ENCODE assay signal across 7 cellular contexts in the genomic region with DNA sequence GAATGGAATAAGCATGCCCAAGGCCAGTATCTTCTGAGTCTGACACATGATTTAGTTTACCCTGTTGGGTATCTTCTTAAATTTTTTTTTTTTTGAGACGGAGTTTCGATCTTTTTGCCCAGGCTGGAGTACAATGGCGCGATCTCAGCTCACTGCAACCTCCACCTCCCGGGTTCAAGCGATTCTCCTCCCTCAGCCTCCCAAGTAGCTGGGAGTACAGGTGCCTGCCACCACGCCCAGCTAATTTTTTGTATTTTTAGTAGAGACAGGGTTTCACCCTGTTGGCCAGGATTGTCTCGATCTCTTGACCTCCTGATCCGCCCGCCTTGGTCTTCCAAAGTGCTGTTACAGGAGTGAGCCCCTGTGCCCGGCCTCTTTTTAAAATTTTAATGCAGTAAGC. TPM values are rescaled to one million over a fixed set of nuclear protein-coding genes. Genes with fewer than 3 reads are reported as not detected.
A peak's percentile ranks its signal among the peaks of the same experiment; 100 is the strongest.
DNase-seq lines count a peak whose midpoint lies in the region; ATAC-seq, FAIRE-seq and TF ChIP-seq lines count a peak whose summit lies in the region.
"Not testable (repeated sequence)": the region's sequence is repeated elsewhere in the genome, so short reads cannot be mapped to it uniquely, and the experiment has no call there.

No MANE protein-coding gene starts in this region.

- H3K4me3 ChIP-seq in GM12865 (ENCODE audit: low read depth, low read length) (peak overlapping the region; percentile 83), NT2/D1 (ENCODE audit: insufficient read length, low read depth) (peak overlapping the region; percentile 92), K562 (peak overlapping the region; percentile 97), esophagus muscularis mucosa (peak overlapping the region in 1 of 4 donors; percentile 73), mesenchymal stem cell (ENCODE audit: insufficient read depth in 1 of 2, low read depth in 1 of 2, low read length in 2 of 2) (peak overlapping the region in 1 of 2 experiments; percentile 97)
- H3K4me3 ChIP-seq in sigmoid colon = not testable (repeated sequence)

- not testable (repeated sequence) for H3K79me1 ChIP-seq in mesenchymal stem cell (replicated peaks; ENCODE audit: low read length, poor library complexity, severe bottlenecking)

- H3K4me1 Mint-ChIP-seq in activated CD4-positive, alpha-beta T cell treated with anti-CD3 and anti-CD28 coated beads, Interleukin-2, amount 10 ng/mL, durations not matched to agents 7 days and 5 days = peaks cover 43% of the 10 kb centered on the region

- peaks cover 16% of the 10 kb centered on the region for H4K20me1 ChIP-seq in K562 (replicated peaks; ENCODE audit: control insufficient read depth, insufficient read depth, low read length)

- DNase-seq in GM12865 (ENCODE audit: low read depth); NT2/D1 (ENCODE audit: low read depth, low spot score); activated CD4-positive, alpha-beta T cell treated with anti-CD3 and anti-CD28 coated beads, Interleukin-2, amount 10 ng/mL, durations not matched to agents 7 days and 5 days; K562 (ENCODE audit: extremely low read depth in 1 of 4, low spot score in 3 of 4); esophagus muscularis mucosa (ENCODE audit: extremely low spot score); mesenchymal stem cell; sigmoid colon: not testable (repeated sequence)

- not testable (repeated sequence) for H3K27ac Mint-ChIP-seq in activated CD4-positive, alpha-beta T cell treated with anti-CD3 and anti-CD28 coated beads, Interleukin-2, amount 10 ng/mL, durations not matched to agents 7 days and 5 days

- not testable (repeated sequence) for BruUV-seq in K562 (replicated peaks; lab: Mats Ljungman, UMichigan)

- not testable (repeated sequence) for H3K27me3 ChIP-seq in NT2/D1 (ENCODE audit: insufficient read depth, insufficient read length); K562 (ENCODE audit: control insufficient read depth in 2 of 2, insufficient read depth in 2 of 2, low read length in 2 of 2); esophagus muscularis mucosa; mesenchymal stem cell (ENCODE audit: control insufficient read depth in 1 of 2, insufficient read depth in 1 of 2, low read length in 2 of 2); sigmoid colon

- intact Hi-C loops in K562 (cut with micrococcal nuclease) = not testable (repeated sequence)
- intact Hi-C loops in esophagus muscularis mucosa (cut with DNase I) = loop anchor here (5.0 kb wide), 2 partner anchors 57 to 303 kb away; a partner anchor contains a TSS
- intact Hi-C loops in sigmoid colon (cut with DNase I) = loop anchor here (5.0 to 10.0 kb wide), 4 partner anchors 280 to 1017 kb away; a partner anchor contains a TSS

- not testable (repeated sequence) for H2AK5ac ChIP-seq in mesenchymal stem cell (ENCODE audit: low read length, severe bottlenecking)

- not testable (repeated sequence) for H3K9me3 Mint-ChIP-seq in activated CD4-positive, alpha-beta T cell treated with anti-CD3 and anti-CD28 coated beads, Interleukin-2, amount 10 ng/mL, durations not matched to agents 7 days and 5 days

- H3K27me3 Mint-ChIP-seq in activated CD4-positive, alpha-beta T cell treated with anti-CD3 and anti-CD28 coated beads, Interleukin-2, amount 10 ng/mL, durations not matched to agents 7 days and 5 days = not testable (repeated sequence)

- not testable (repeated sequence) for H4K8ac ChIP-seq in mesenchymal stem cell (ENCODE audit: low read length)

- H4K91ac ChIP-seq in mesenchymal stem cell (ENCODE audit: low read length) = not testable (repeated sequence)

- not testable (repeated sequence) for FAIRE-seq in K562 (lab: Jason Lieb, UNC)

- not testable (repeated sequence) for H3K18ac ChIP-seq in mesenchymal stem cell (ENCODE audit: low read depth in 1 of 2, low read length in 2 of 2)

- not testable (repeated sequence) for H2AFZ ChIP-seq in K562 (ENCODE audit: low read depth, low read length); mesenchymal stem cell (ENCODE audit: low read depth, low read length)

- POLR2A ChIA-PET in activated CD4-positive, alpha-beta T cell treated with anti-CD3 and anti-CD28 coated beads, Interleukin-2, amount 10 ng/mL, durations not matched to agents 7 days and 5 days (lab: Charles Lee) = not testable (repeated sequence)
- POLR2A ChIA-PET in K562 (lab: Yijun Ruan, JAX) = interaction anchor here (1.7 to 4.6 kb wide), 3 partner anchors 9 to 22 kb away, joined by 7 to 30 read pairs (median 10); no protein-coding TSS in a partner anchor

- CTCF ChIA-PET in activated CD4-positive, alpha-beta T cell treated with anti-CD3 and anti-CD28 coated beads, Interleukin-2, amount 10 ng/mL, durations not matched to agents 7 days and 5 days (lab: Charles Lee) = interaction anchor here (1.0 kb wide), 1 partner anchor 52 kb away, joined by 3 read pairs; no protein-coding TSS in a partner anchor
- CTCF ChIA-PET in K562 (lab: Yijun Ruan, JAX; ENCODE audit: low intra/inter-chr PET ratio) = interaction anchor here (1.0 kb wide), 1 partner anchor 15 kb away, joined by 5 read pairs; no protein-coding TSS in a partner anchor

- H2BK120ac ChIP-seq in mesenchymal stem cell (ENCODE audit: low read depth, low read length) = not testable (repeated sequence)

- not testable (repeated sequence) for H2BK12ac ChIP-seq in mesenchymal stem cell (ENCODE audit: low read length in 2 of 2)

- not testable (repeated sequence) for ATAC-seq in K562

- not testable (repeated sequence) for TF ChIP-seq CTCF in GM12865 (IDR thresholded peaks at IDR 0.05; ENCODE audit: insufficient read depth, low read depth, low read length, missing control alignments); K562 (IDR thresholded peaks at IDR 0.05 in 2 of 3, conservative IDR thresholded peaks at IDR 0.05 in 1 of 3; ENCODE audit: insufficient read depth in 2 of 3, low read depth in 1 of 3, low read length in 3 of 3); esophagus muscularis mucosa (IDR thresholded peaks at IDR 0.05); sigmoid colon (IDR thresholded peaks at IDR 0.05)

- H3K36me3 Mint-ChIP-seq in activated CD4-positive, alpha-beta T cell treated with anti-CD3 and anti-CD28 coated beads, Interleukin-2, amount 10 ng/mL, durations not matched to agents 7 days and 5 days (ENCODE audit: low read depth) = peaks cover 34% of the 10 kb centered on the region

- not testable (repeated sequence) for H2BK15ac ChIP-seq in mesenchymal stem cell (ENCODE audit: low read depth, poor library complexity, severe bottlenecking)

- in situ Hi-C loops in K562 (cut with MboI) = not testable (repeated sequence)

- peak overlapping the region; percentile 82 for H3K4me2 ChIP-seq in K562 (ENCODE audit: insufficient read depth, low read length)
- H3K4me2 ChIP-seq in mesenchymal stem cell (ENCODE audit: low read length, poor library complexity, severe bottlenecking) = peak overlapping the region; percentile 31

- H3K23ac ChIP-seq in mesenchymal stem cell (ENCODE audit: low read length in 2 of 2) = not testable (repeated sequence)

- TF ChIP-seq POLR2A in K562 (conservative IDR thresholded peaks at IDR 0.05); esophagus muscularis mucosa (IDR thresholded peaks at IDR 0.05; ENCODE audit: low read depth); sigmoid colon (IDR thresholded peaks at IDR 0.05): not testable (repeated sequence)

- H3K36me3 ChIP-seq in NT2/D1 (ENCODE audit: insufficient read depth, insufficient read length, low read length) = peaks cover 38% of the 10 kb centered on the region
- H3K36me3 ChIP-seq in K562 (ENCODE audit: control insufficient read depth, insufficient read depth, low read length) = peaks cover 58% of the 10 kb centered on the region
- H3K36me3 ChIP-seq in esophagus muscularis mucosa = not testable (repeated sequence)
- peaks cover 6 to 41% of the 10 kb centered on the region in 2 experiments for H3K36me3 ChIP-seq in mesenchymal stem cell (ENCODE audit: control insufficient read depth in 1 of 2, insufficient read depth in 2 of 2, low read depth in 1 of 2, low read length in 2 of 2)
- H3K36me3 ChIP-seq in sigmoid colon = peaks cover 0 to 13% (median 0%) of the 10 kb centered on the region in 4 donors

- H3K9ac ChIP-seq in NT2/D1 (ENCODE audit: insufficient read length, low read depth) = not testable (repeated sequence)
- H3K9ac ChIP-seq in K562 (ENCODE audit: insufficient read depth in 1 of 2, low read depth in 2 of 2, low read length in 2 of 2) (peak overlapping the region; percentile 37 to 93; a peak in 2 of 4 replicates), mesenchymal stem cell (ENCODE audit: low read length) (peak overlapping the region; percentile 99)

- H3K79me2 ChIP-seq in K562 (ENCODE audit: control insufficient read depth, insufficient read depth, low read length) = peaks cover 83% of the 10 kb centered on the region

- H3K4ac ChIP-seq in mesenchymal stem cell (ENCODE audit: low read depth in 1 of 2, low read length in 2 of 2) = not testable (repeated sequence)

- TF ChIP-seq RAD21 in K562 (CRISPR knock-in tag; conservative IDR thresholded peaks at IDR 0.05 in 1 of 2, IDR thresholded peaks at IDR 0.05 in 1 of 2) = not testable (repeated sequence)

- H3K4me1 ChIP-seq in NT2/D1 (ENCODE audit: insufficient read depth, insufficient read length); mesenchymal stem cell (ENCODE audit: control insufficient read depth, insufficient read depth, low read depth, low read length): not testable (repeated sequence)
- H3K4me1 ChIP-seq in K562 (replicated peaks in 1 of 2; ENCODE audit: control insufficient read depth in 2 of 2, insufficient read depth in 2 of 2, low read length in 2 of 2) = peaks cover 11 to 30% of the 10 kb centered on the region in 2 experiments
- peaks cover 52 to 68% (median 67%) of the 10 kb centered on the region in 4 donors for H3K4me1 ChIP-seq in esophagus muscularis mucosa
- H3K4me1 ChIP-seq in sigmoid colon = peaks cover 0 to 63% (median 58%) of the 10 kb centered on the region in 4 donors

- WGBS in K562 (ENCODE audit: insufficient coverage, low coverage, missing lambda C conversion rate) = 28% methylated on average over 11 of the region's 11 CpGs
- WGBS in esophagus muscularis mucosa = 87% methylated on average over 11 of the region's 11 CpGs
- WGBS in mesenchymal stem cell = 93% methylated on average over 10 of the region's 11 CpGs
- WGBS in sigmoid colon, 2 donors = 74 to 80% methylated on average over 11 of the region's 11 CpGs

- H3K27ac ChIP-seq in K562 (ENCODE audit: extremely low read depth, low read depth, low read length); mesenchymal stem cell (ENCODE audit: low read length, poor library complexity, severe bottlenecking): not testable (repeated sequence)
- H3K27ac ChIP-seq in esophagus muscularis mucosa (replicated peaks in 1 of 4) (peak overlapping the region; percentile 94 to 99 (median 97)), sigmoid colon (peak overlapping the region; percentile 98 to 99 (median 98))

- H3K9me3 ChIP-seq in NT2/D1 (ENCODE audit: insufficient read depth, low read length); K562 (replicated peaks; ENCODE audit: control insufficient read depth, insufficient read depth, low read depth, low read length); esophagus muscularis mucosa; mesenchymal stem cell (ENCODE audit: control insufficient read depth, low read length); sigmoid colon: not testable (repeated sequence)

- H3K14ac ChIP-seq in mesenchymal stem cell (ENCODE audit: low read length in 2 of 2) = not testable (repeated sequence)

- peak overlapping the region; percentile 98 for H3K4me3 Mint-ChIP-seq in activated CD4-positive, alpha-beta T cell treated with anti-CD3 and anti-CD28 coated beads, Interleukin-2, amount 10 ng/mL, durations not matched to agents 7 days and 5 days

- H3K9me1 ChIP-seq in K562 (ENCODE audit: control insufficient read depth, insufficient read depth, low read length) = not testable (repeated sequence)

- not testable (repeated sequence) for TF ChIP-seq EP300 in K562 (IDR thresholded peaks at IDR 0.05; ENCODE audit: low read length); esophagus muscularis mucosa (IDR thresholded peaks at IDR 0.05); sigmoid colon (IDR thresholded peaks at IDR 0.05)

- H2BK5ac ChIP-seq in mesenchymal stem cell (ENCODE audit: low read depth, low read length, poor library complexity, severe bottlenecking) = not testable (repeated sequence)

RNA-seq across cellular contexts. Expression of a gene that starts 2.8 kb away (rescaled TPM):
- total RNA-seq in activated CD4-positive, alpha-beta T cell treated with anti-CD3 and anti-CD28 coated beads, Interleukin-2, amount 10 ng/mL, durations not matched to agents 7 days and 5 days = 100 to 1,000 TPM; 202 to 221 TPM
- total RNA-seq in K562 (2011; cell fraction: chromatin; rRNA removed; ENCODE audit: low replicate concordance) = 130 and 461 TPM in 2 replicates
- total RNA-seq in K562 (2011; cell fraction: nucleolus; rRNA removed) = 84.2 and 92.2 TPM in 2 replicates
- 188 and 293 TPM in 2 replicates for total RNA-seq in K562 (2011; cell fraction: nucleoplasm; rRNA removed)
- total RNA-seq in K562 (2014; rRNA removed) = 216 and 244 TPM in 2 replicates
- 226 and 247 TPM in 2 replicates for total RNA-seq in K562 (2014; rRNA removed; fragmentation: Illumina TruSeq; extraction: Trizol)
- total RNA-seq in K562 (2015; rRNA removed; fragmentation: Illumina TruSeq; extraction: Trizol) = 237 and 246 TPM in 2 replicates
- 252 and 263 TPM in 2 replicates for total RNA-seq in K562 (2021)
- polyA plus RNA-seq in K562 (2011; rRNA removed) = 255 and 269 TPM in 2 replicates
- 244 and 252 TPM in 2 replicates for polyA plus RNA-seq in K562 (2011; cell fraction: cytosol; rRNA removed)
- 170 and 222 TPM in 2 replicates for polyA plus RNA-seq in K562 (2011; cell fraction: nucleus; rRNA removed)
- 154 and 186 TPM in 2 replicates for polyA plus RNA-seq in K562 (2012)
- polyA plus RNA-seq in K562 (2014; fragmentation: Illumina TruSeq; extraction: Trizol) = 235 and 271 TPM in 2 replicates
- 10 to 100 TPM; 49.6 to 51.8 TPM for polyA plus RNA-seq in K562 (2014; fragmentation: Nextera tagmentation; extraction: Ambion mirVana)
- polyA plus RNA-seq in K562 (2014; rRNA removed) = 181 and 188 TPM in 2 replicates
- 519 and 530 TPM in 2 replicates for polyA minus RNA-seq in K562 (2011; rRNA and poly(A)+ RNA removed)
- polyA minus RNA-seq in K562 (2011; cell fraction: cytosol; rRNA and poly(A)+ RNA removed) = 168 and 225 TPM in 2 replicates
- polyA minus RNA-seq in K562 (2011; cell fraction: nucleus; rRNA and poly(A)+ RNA removed) = 89.8 and 158 TPM in 2 replicates
- total RNA-seq in esophagus muscularis mucosa = 100 to 1,000 TPM in 3 of 4 donors, 10 to 100 TPM in 1; 99.9 to 152 (median 103) TPM
- polyA plus RNA-seq in mesenchymal stem cell (2013, experiment 1 of 2) = 155 TPM
- polyA plus RNA-seq in mesenchymal stem cell (2013, experiment 2 of 2) = 154 TPM
- 100 to 1,000 TPM; 107 to 118 (median 113) TPM for total RNA-seq in sigmoid colon
- polyA plus RNA-seq in sigmoid colon = 10 to 100 TPM; 63.1 to 92.5 (median 65.7) TPM

RNA-seq across cellular contexts. Expression of a gene that starts 51.1 kb away (rescaled TPM):
- 10 to 100 TPM; 73.4 to 82.2 TPM for total RNA-seq in activated CD4-positive, alpha-beta T cell treated with anti-CD3 and anti-CD28 coated beads, Interleukin-2, amount 10 ng/mL, durations not matched to agents 7 days and 5 days
- 165 and 174 TPM in 2 replicates for total RNA-seq in K562 (2011; cell fraction: chromatin; rRNA removed; ENCODE audit: low replicate concordance)
- 86.5 and 93.6 TPM in 2 replicates for total RNA-seq in K562 (2011; cell fraction: nucleolus; rRNA removed)
- total RNA-seq in K562 (2011; cell fraction: nucleoplasm; rRNA removed) = 106 and 112 TPM in 2 replicates
- 59.5 and 68.0 TPM in 2 replicates for total RNA-seq in K562 (2014; rRNA removed)
- total RNA-seq in K562 (2014; rRNA removed; fragmentation: Illumina TruSeq; extraction: Trizol) = 69.0 and 71.1 TPM in 2 replicates
- 91.3 and 92.9 TPM in 2 replicates for total RNA-seq in K562 (2015; rRNA removed; fragmentation: Illumina TruSeq; extraction: Trizol)
- 125 and 127 TPM in 2 replicates for total RNA-seq in K562 (2021)
- 86.3 and 96.5 TPM in 2 replicates for polyA plus RNA-seq in K562 (2011; rRNA removed)
- polyA plus RNA-seq in K562 (2011; cell fraction: cytosol; rRNA removed) = 79.8 and 93.3 TPM in 2 replicates
- 120 and 143 TPM in 2 replicates for polyA plus RNA-seq in K562 (2011; cell fraction: nucleus; rRNA removed)
- 54.7 and 77.0 TPM in 2 replicates for polyA plus RNA-seq in K562 (2012)
- polyA plus RNA-seq in K562 (2014; fragmentation: Illumina TruSeq; extraction: Trizol) = 91.3 and 98.2 TPM in 2 replicates
- polyA plus RNA-seq in K562 (2014; fragmentation: Nextera tagmentation; extraction: Ambion mirVana) = 100 to 1,000 TPM in 1 of 2 experiments, 10 to 100 TPM in 1; 55.4 to 122 TPM
- 62.4 and 73.4 TPM in 2 replicates for polyA plus RNA-seq in K562 (2014; rRNA removed)
- polyA minus RNA-seq in K562 (2011; rRNA and poly(A)+ RNA removed) = 131 and 145 TPM in 2 replicates
- 100 and 108 TPM in 2 replicates for polyA minus RNA-seq in K562 (2011; cell fraction: cytosol; rRNA and poly(A)+ RNA removed)
- 60.0 and 82.5 TPM in 2 replicates for polyA minus RNA-seq in K562 (2011; cell fraction: nucleus; rRNA and poly(A)+ RNA removed)
- total RNA-seq in esophagus muscularis mucosa = 10 to 100 TPM; 19.9 to 27.2 (median 20.6) TPM
- 17.5 TPM for polyA plus RNA-seq in mesenchymal stem cell (2013, experiment 1 of 2)
- polyA plus RNA-seq in mesenchymal stem cell (2013, experiment 2 of 2) = 14.3 TPM
- total RNA-seq in sigmoid colon = 10 to 100 TPM; 13.2 to 28.0 (median 19.4) TPM
- 10 to 100 TPM in 1 of 3 donors, 1 to 10 TPM in 2; 5.3 to 35.4 (median 7.2) TPM for polyA plus RNA-seq in sigmoid colon
